1 cellular context compared by ENCODE assay signal in the genomic region with DNA sequence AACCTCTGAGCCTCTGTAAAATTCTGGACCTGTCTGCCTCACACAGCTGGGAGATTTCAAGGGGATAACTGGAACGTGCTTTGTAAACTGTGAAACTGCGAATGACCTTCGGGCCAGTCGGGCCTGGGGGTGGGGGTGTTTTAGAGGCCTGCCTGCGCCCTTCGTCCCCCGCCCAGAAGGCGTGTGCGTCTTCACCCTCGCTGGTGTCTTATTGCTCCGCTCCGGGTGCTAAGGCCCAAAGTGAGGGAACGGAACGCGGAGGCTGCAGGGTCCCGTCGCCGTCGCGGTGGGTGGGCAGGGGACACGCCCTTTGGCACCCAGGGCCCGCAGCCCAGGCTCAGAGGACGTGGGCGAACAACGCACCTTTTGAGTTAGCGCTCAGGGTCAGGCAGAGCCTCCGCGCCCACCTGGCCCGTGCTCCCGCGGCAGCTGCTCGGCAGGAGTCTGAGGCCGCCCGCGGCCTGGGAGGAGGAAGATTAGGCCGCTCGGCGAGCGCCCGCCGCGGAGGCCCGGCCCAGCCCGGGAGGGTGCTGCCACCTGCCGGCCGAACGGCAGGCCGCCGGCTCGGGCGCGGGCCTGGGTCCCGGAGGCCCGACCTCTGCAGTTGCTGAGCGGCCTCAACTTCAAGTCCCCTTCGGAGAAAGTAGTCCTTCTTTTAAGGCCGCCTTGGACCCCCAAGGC.
TF ChIP-seq lines count a peak whose summit lies in the region.

No MANE protein-coding gene starts in this region.

TF ChIP-seq in HepG2, 621 proteins besides CTCF, POLR2A, EP300 and RAD21 (continued from another document and continues in another):
- TF ChIP-seq, protein P1, sequence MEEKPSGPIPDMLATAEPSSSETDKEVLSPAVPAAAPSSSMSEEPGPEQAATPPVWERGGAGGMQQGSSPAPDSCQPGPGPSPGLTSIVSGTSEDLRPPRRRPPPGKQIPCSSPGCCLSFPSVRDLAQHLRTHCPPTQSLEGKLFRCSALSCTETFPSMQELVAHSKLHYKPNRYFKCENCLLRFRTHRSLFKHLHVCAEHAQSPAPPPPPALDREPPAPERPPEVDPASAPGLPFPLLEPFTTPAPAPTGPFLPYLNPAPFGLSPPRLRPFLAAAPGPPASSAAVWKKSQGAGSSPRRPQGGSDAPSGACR (CRISPR knock-in tag; IDR thresholded peaks at IDR 0.05), result peak; percentile 83; the same call in 1 of the 2 replicates
- TF ChIP-seq, protein P2, sequence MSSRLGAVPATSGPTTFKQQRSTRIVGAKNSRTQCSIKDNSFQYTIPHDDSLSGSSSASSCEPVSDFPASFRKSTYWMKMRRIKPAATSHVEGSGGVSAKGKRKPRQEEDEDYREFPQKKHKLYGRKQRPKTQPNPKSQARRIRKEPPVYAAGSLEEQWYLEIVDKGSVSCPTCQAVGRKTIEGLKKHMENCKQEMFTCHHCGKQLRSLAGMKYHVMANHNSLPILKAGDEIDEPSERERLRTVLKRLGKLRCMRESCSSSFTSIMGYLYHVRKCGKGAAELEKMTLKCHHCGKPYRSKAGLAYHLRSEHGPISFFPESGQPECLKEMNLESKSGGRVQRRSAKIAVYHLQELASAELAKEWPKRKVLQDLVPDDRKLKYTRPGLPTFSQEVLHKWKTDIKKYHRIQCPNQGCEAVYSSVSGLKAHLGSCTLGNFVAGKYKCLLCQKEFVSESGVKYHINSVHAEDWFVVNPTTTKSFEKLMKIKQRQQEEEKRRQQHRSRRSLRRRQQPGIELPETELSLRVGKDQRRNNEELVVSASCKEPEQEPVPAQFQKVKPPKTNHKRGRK (CRISPR knock-in tag; IDR thresholded peaks at IDR 0.05), result 0 out of 2 replicates have a peak, but pooled peaks have one; percentile 16
- TF ChIP-seq TGIF2 (CRISPR knock-in tag; IDR thresholded peaks at IDR 0.05) (0 out of 2 replicates have a peak, but pooled peaks have one; percentile 32), KDM1A (CRISPR knock-in tag; IDR thresholded peaks at IDR 0.05) (no peak), NR2F1 (CRISPR knock-in tag; IDR thresholded peaks at IDR 0.05) (peak in 1 of 2 experiments; percentile 40; a peak in 1 of 4 replicates), ZNF761 (CRISPR knock-in tag; conservative IDR thresholded peaks at IDR 0.05) (peak; percentile 95), ZNF790 (CRISPR knock-in tag; IDR thresholded peaks at IDR 0.05; ENCODE audit: borderline replicate concordance) (peak; percentile 16; the same call in 1 of the 2 replicates), ZNF326 (CRISPR knock-in tag; IDR thresholded peaks at IDR 0.05; ENCODE audit: borderline replicate concordance) (peak; percentile 61; the same call in 1 of the 2 replicates), ZNF781 (CRISPR knock-in tag; IDR thresholded peaks at IDR 0.05; ENCODE audit: borderline replicate concordance, not compliant biosample characterization) (peak; percentile 85), AKAP8 (CRISPR knock-in tag; IDR thresholded peaks at IDR 0.05) (peak; percentile 98), ZNF430 (CRISPR knock-in tag; IDR thresholded peaks at IDR 0.05) (peak; percentile 97), ZC3H13 (CRISPR knock-in tag; IDR thresholded peaks at IDR 0.05) (peak; percentile 85), ZNF350 (CRISPR knock-in tag; IDR thresholded peaks at IDR 0.05; ENCODE audit: borderline replicate concordance, low read depth) (peak; percentile 94), ISL2 (CRISPR knock-in tag; IDR thresholded peaks at IDR 0.05) (peak; percentile 56; the same call in 1 of the 2 replicates), ZNF234 (CRISPR knock-in tag; conservative IDR thresholded peaks at IDR 0.05) (peak; percentile 63; the same call in 1 of the 2 replicates), RBM39 (IDR thresholded peaks at IDR 0.05; ENCODE audit: low read depth, low read length, poor library complexity, severe bottlenecking) (peak; percentile 68), TBX3 (IDR thresholded peaks at IDR 0.05; ENCODE audit: borderline replicate concordance) (no peak), AGO2 (optimal IDR thresholded peaks at IDR 0.05; ENCODE audit: low read depth, low read length) (peak; percentile 97), ZFP1 (CRISPR knock-in tag; IDR thresholded peaks at IDR 0.05) (peak; percentile 53; the same call in 1 of the 2 replicates), HOXA9 (CRISPR knock-in tag; IDR thresholded peaks at IDR 0.05; ENCODE audit: borderline replicate concordance) (peak; percentile 25; the same call in 1 of the 2 replicates), SOX5 (CRISPR knock-in tag; IDR thresholded peaks at IDR 0.05; ENCODE audit: borderline replicate concordance) (peak; percentile 19; the same call in 1 of the 2 replicates), ZNF678 (CRISPR knock-in tag; IDR thresholded peaks at IDR 0.05) (no peak), NFKB2 (CRISPR knock-in tag; IDR thresholded peaks at IDR 0.05; ENCODE audit: borderline replicate concordance) (peak; percentile 88), ZNF782 (CRISPR knock-in tag; IDR thresholded peaks at IDR 0.05; ENCODE audit: borderline replicate concordance) (peak; percentile 93), MTA1 (CRISPR knock-in tag; IDR thresholded peaks at IDR 0.05; ENCODE audit: borderline replicate concordance) (peak; percentile 84; the same call in 1 of the 2 replicates), KDM3A (CRISPR knock-in tag; IDR thresholded peaks at IDR 0.05; ENCODE audit: low read depth) (peak; percentile 74), ZMAT3 (CRISPR knock-in tag; conservative IDR thresholded peaks at IDR 0.05) (peak; percentile 65; the same call in 1 of the 2 replicates), ZNF33B (CRISPR knock-in tag; IDR thresholded peaks at IDR 0.05) (no peak; the same call in 1 of the 2 replicates), ZEB1 (IDR thresholded peaks at IDR 0.05; ENCODE audit: insufficient replicate concordance, low read depth) (peak; percentile 68), CAMTA2 (CRISPR knock-in tag; IDR thresholded peaks at IDR 0.05; ENCODE audit: borderline replicate concordance) (no peak), ZNF20 (CRISPR knock-in tag; IDR thresholded peaks at IDR 0.05) (0 out of 2 replicates have a peak, but pooled peaks have one; percentile 24), ZNF660 (CRISPR knock-in tag; IDR thresholded peaks at IDR 0.05; ENCODE audit: borderline replicate concordance, low read depth) (peak; percentile 89; the same call in 1 of the 2 replicates), NFE2L1 (CRISPR knock-in tag; IDR thresholded peaks at IDR 0.05; ENCODE audit: borderline replicate concordance) (peak; percentile 16; the same call in 1 of the 2 replicates), CBX5 (CRISPR knock-in tag; IDR thresholded peaks at IDR 0.05; ENCODE audit: borderline replicate concordance) (no peak; the same call in 1 of the 2 replicates), ARHGAP35 (CRISPR knock-in tag; IDR thresholded peaks at IDR 0.05; ENCODE audit: borderline replicate concordance) (peak; percentile 71; the same call in 1 of the 2 replicates), U2AF1 (optimal IDR thresholded peaks at IDR 0.05; ENCODE audit: low read depth, low read length) (no peak), ZNF572 (CRISPR knock-in tag; IDR thresholded peaks at IDR 0.05) (peak; percentile 75; the same call in 1 of the 2 replicates), GTF2F1 (IDR thresholded peaks at IDR 0.05; ENCODE audit: low read length) (no peak), PHF8 (CRISPR knock-in tag; IDR thresholded peaks at IDR 0.05) (peak; percentile 92), ZMYM4 (CRISPR knock-in tag; IDR thresholded peaks at IDR 0.05) (peak; percentile 75), TOE1 (CRISPR knock-in tag; IDR thresholded peaks at IDR 0.05) (0 out of 2 replicates have a peak, but pooled peaks have one; percentile 59), ZNF776 (CRISPR knock-in tag; IDR thresholded peaks at IDR 0.05) (peak; percentile 89), KAT8 (CRISPR knock-in tag; IDR thresholded peaks at IDR 0.05) (peak; percentile 78), HOXA3 (CRISPR knock-in tag; IDR thresholded peaks at IDR 0.05) (peak; percentile 81)
- TF ChIP-seq, protein P3, sequence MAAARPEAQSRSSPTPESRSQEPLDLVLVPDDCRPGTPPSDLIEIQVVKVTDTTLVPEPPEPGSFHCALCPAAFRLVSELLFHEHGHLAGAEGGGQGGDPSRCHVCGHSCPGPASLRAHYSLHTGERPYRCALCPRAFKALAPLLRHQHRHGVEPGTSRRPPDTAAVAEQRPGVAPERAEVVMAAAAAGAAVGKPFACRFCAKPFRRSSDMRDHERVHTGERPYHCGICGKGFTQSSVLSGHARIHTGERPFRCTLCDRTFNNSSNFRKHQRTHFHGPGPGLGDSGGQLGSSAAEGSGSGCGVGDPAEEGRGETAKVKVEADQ (CRISPR knock-in tag; IDR thresholded peaks at IDR 0.05; ENCODE audit: borderline replicate concordance), result peak; percentile 82; the same call in 1 of the 2 replicates
- TF ChIP-seq, protein P4, sequence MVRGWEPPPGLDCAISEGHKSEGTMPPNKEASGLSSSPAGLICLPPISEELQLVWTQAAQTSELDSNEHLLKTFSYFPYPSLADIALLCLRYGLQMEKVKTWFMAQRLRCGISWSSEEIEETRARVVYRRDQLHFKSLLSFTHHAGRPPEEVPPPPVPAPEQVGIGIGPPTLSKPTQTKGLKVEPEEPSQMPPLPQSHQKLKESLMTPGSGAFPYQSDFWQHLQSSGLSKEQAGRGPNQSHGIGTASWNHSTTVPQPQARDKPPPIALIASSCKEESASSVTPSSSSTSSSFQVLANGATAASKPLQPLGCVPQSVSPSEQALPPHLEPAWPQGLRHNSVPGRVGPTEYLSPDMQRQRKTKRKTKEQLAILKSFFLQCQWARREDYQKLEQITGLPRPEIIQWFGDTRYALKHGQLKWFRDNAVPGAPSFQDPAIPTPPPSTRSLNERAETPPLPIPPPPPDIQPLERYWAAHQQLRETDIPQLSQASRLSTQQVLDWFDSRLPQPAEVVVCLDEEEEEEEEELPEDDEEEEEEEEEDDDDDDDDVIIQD (CRISPR knock-in tag; IDR thresholded peaks at IDR 0.05; ENCODE audit: low read depth), result peak; percentile 37; the same call in 1 of the 2 replicates
- TF ChIP-seq, protein P5, sequence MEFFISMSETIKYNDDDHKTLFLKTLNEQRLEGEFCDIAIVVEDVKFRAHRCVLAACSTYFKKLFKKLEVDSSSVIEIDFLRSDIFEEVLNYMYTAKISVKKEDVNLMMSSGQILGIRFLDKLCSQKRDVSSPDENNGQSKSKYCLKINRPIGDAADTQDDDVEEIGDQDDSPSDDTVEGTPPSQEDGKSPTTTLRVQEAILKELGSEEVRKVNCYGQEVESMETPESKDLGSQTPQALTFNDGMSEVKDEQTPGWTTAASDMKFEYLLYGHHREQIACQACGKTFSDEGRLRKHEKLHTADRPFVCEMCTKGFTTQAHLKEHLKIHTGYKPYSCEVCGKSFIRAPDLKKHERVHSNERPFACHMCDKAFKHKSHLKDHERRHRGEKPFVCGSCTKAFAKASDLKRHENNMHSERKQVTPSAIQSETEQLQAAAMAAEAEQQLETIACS (CRISPR knock-in tag; IDR thresholded peaks at IDR 0.05), result 0 out of 2 replicates have a peak, but pooled peaks have one; percentile 17
- TF ChIP-seq, protein P6, sequence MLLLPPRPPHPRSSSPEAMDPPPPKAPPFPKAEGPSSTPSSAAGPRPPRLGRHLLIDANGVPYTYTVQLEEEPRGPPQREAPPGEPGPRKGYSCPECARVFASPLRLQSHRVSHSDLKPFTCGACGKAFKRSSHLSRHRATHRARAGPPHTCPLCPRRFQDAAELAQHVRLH (CRISPR knock-in tag; IDR thresholded peaks at IDR 0.05; ENCODE audit: borderline replicate concordance, low read depth), result no peak; the same call in 1 of the 2 replicates
- TF ChIP-seq, protein P7, sequence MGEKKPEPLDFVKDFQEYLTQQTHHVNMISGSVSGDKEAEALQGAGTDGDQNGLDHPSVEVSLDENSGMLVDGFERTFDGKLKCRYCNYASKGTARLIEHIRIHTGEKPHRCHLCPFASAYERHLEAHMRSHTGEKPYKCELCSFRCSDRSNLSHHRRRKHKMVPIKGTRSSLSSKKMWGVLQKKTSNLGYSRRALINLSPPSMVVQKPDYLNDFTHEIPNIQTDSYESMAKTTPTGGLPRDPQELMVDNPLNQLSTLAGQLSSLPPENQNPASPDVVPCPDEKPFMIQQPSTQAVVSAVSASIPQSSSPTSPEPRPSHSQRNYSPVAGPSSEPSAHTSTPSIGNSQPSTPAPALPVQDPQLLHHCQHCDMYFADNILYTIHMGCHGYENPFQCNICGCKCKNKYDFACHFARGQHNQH (CRISPR knock-in tag; IDR thresholded peaks at IDR 0.05), result peak; percentile 70; the same call in 1 of the 2 replicates
- TF ChIP-seq, protein P8, sequence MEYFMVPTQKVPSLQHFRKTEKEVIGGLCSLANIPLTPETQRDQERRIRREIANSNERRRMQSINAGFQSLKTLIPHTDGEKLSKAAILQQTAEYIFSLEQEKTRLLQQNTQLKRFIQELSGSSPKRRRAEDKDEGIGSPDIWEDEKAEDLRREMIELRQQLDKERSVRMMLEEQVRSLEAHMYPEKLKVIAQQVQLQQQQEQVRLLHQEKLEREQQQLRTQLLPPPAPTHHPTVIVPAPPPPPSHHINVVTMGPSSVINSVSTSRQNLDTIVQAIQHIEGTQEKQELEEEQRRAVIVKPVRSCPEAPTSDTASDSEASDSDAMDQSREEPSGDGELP (IDR thresholded peaks at IDR 0.05; ENCODE audit: borderline replicate concordance, low read depth), result peak; percentile 76
- TF ChIP-seq, protein P9, sequence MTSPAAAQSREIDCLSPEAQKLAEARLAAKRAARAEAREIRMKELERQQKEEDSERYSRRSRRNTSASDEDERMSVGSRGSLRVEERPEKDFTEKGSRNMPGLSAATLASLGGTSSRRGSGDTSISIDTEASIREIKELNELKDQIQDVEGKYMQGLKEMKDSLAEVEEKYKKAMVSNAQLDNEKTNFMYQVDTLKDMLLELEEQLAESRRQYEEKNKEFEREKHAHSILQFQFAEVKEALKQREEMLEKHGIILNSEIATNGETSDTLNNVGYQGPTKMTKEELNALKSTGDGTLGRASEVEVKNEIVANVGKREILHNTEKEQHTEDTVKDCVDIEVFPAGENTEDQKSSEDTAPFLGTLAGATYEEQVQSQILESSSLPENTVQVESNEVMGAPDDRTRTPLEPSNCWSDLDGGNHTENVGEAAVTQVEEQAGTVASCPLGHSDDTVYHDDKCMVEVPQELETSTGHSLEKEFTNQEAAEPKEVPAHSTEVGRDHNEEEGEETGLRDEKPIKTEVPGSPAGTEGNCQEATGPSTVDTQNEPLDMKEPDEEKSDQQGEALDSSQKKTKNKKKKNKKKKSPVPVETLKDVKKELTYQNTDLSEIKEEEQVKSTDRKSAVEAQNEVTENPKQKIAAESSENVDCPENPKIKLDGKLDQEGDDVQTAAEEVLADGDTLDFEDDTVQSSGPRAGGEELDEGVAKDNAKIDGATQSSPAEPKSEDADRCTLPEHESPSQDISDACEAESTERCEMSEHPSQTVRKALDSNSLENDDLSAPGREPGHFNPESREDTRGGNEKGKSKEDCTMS (CRISPR knock-in tag; conservative IDR thresholded peaks at IDR 0.05), result no peak
- TF ChIP-seq, protein P10, sequence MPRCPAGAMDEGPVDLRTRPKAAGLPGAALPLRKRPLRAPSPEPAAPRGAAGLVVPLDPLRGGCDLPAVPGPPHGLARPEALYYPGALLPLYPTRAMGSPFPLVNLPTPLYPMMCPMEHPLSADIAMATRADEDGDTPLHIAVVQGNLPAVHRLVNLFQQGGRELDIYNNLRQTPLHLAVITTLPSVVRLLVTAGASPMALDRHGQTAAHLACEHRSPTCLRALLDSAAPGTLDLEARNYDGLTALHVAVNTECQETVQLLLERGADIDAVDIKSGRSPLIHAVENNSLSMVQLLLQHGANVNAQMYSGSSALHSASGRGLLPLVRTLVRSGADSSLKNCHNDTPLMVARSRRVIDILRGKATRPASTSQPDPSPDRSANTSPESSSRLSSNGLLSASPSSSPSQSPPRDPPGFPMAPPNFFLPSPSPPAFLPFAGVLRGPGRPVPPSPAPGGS (CRISPR knock-in tag; IDR thresholded peaks at IDR 0.05), result peak; percentile 78; the same call in 1 of the 2 replicates
- TF ChIP-seq, protein P11, sequence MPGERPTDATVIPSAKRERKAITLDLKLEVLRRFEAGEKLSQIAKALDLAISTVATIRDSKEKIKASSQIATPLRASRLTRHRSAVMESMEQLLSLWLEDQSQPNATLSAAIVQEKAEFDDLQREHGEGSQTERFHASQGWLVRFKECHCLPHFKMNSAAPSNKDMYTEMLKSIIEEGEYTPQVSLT (CRISPR knock-in tag; IDR thresholded peaks at IDR 0.05; ENCODE audit: borderline replicate concordance, low read depth), result no peak
